Comparison of ENCODE assay signal across 23 cellular contexts in genomic region chr1:100624886-100625430, GRCh38.
DNase-seq lines count a peak whose midpoint lies in the region; ATAC-seq and TF ChIP-seq lines count a peak whose summit lies in the region.
"Had no signal": no experiment of that assay in that cellular context is flagged by ENCODE, and none has a peak within 500 bp of the region (broad histone marks: within the 10 kb centered on the region; RNA-seq: fewer than 3 reads in every experiment).

No MANE protein-coding gene starts in this region.

- no peak overlapping the region for H3K4me3 Mint-ChIP-seq in activated naive CD8-positive, alpha-beta T cell treated with anti-CD3 and anti-CD28 coated beads, Interleukin-2, amount 10 ng/mL, durations not matched to agents 7 days and 5 days
- H3K4me3 Mint-ChIP-seq in activated naive CD8-positive, alpha-beta T cell treated with anti-CD3 and anti-CD28 coated beads, Interleukin-2, amount 50 U/mL, for 24 hours: no peak overlapping the region
- H3K4me3 Mint-ChIP-seq: activated CD8-positive, alpha-beta T cell treated with anti-CD3 and anti-CD28 coated beads, Interleukin-2, amount 10 ng/mL, durations not matched to agents 7 days and 5 days; B cell; H9; stimulated activated naive CD8-positive, alpha-beta T cell treated with anti-CD3 and anti-CD28 coated beads, Interleukin-15, amount 100 ng/mL, for 72 hours had no signal

- no peaks in the 10 kb centered on the region for H3K27me3 Mint-ChIP-seq in activated naive CD8-positive, alpha-beta T cell treated with anti-CD3 and anti-CD28 coated beads, Interleukin-2, amount 10 ng/mL, durations not matched to agents 7 days and 5 days
- peaks cover 5% of the 10 kb centered on the region for H3K27me3 Mint-ChIP-seq in activated naive CD8-positive, alpha-beta T cell treated with anti-CD3 and anti-CD28 coated beads, Interleukin-2, amount 50 U/mL, for 24 hours
- H3K27me3 Mint-ChIP-seq: stimulated activated naive CD8-positive, alpha-beta T cell treated with anti-CD3 and anti-CD28 coated beads, Interleukin-15, amount 100 ng/mL, for 72 hours had no signal

- H3K4me1 Mint-ChIP-seq in activated naive CD8-positive, alpha-beta T cell treated with anti-CD3 and anti-CD28 coated beads, Interleukin-2, amount 10 ng/mL, durations not matched to agents 7 days and 5 days: peaks cover 13% of the 10 kb centered on the region
- H3K4me1 Mint-ChIP-seq in activated naive CD8-positive, alpha-beta T cell treated with anti-CD3 and anti-CD28 coated beads, Interleukin-2, amount 50 U/mL, for 24 hours: peaks cover 25% of the 10 kb centered on the region
- H3K4me1 Mint-ChIP-seq: B cell had no signal

- H3K27ac Mint-ChIP-seq in activated naive CD8-positive, alpha-beta T cell treated with anti-CD3 and anti-CD28 coated beads, Interleukin-2, amount 10 ng/mL, durations not matched to agents 7 days and 5 days: peak overlapping the region; percentile 8
- H3K27ac Mint-ChIP-seq in activated naive CD8-positive, alpha-beta T cell treated with anti-CD3 and anti-CD28 coated beads, Interleukin-2, amount 50 U/mL, for 24 hours: no peak overlapping the region
- H3K27ac Mint-ChIP-seq: activated CD8-positive, alpha-beta T cell treated with anti-CD3 and anti-CD28 coated beads, Interleukin-2, amount 10 ng/mL, durations not matched to agents 7 days and 5 days; B cell; H9; stimulated activated naive CD8-positive, alpha-beta T cell treated with anti-CD3 and anti-CD28 coated beads, Interleukin-15, amount 100 ng/mL, for 72 hours had no signal

- peaks cover 3% of the 10 kb centered on the region for H3K36me3 Mint-ChIP-seq in activated naive CD8-positive, alpha-beta T cell treated with anti-CD3 and anti-CD28 coated beads, Interleukin-2, amount 10 ng/mL, durations not matched to agents 7 days and 5 days
- H3K36me3 Mint-ChIP-seq in activated naive CD8-positive, alpha-beta T cell treated with anti-CD3 and anti-CD28 coated beads, Interleukin-2, amount 50 U/mL, for 24 hours (ENCODE audit: low read depth): no peaks in the 10 kb centered on the region

- POLR2A ChIA-PET in activated naive CD8-positive, alpha-beta T cell treated with anti-CD3 and anti-CD28 coated beads, Interleukin-2, amount 10 ng/mL, durations not matched to agents 7 days and 5 days (lab: Charles Lee): no interaction called here

- ATAC-seq in activated naive CD8-positive, alpha-beta T cell treated with anti-CD3 and anti-CD28 coated beads, Interleukin-2, amount 10 ng/mL, durations not matched to agents 7 days and 5 days (ENCODE audit: low read depth): no peak
- no peak for ATAC-seq in activated naive CD8-positive, alpha-beta T cell treated with anti-CD3 and anti-CD28 coated beads, Interleukin-2, amount 50 U/mL, for 24 hours
- ATAC-seq in HG02870 (IDR thresholded peaks at IDR 0.05; ENCODE audit: unreplicated experiment) (no peak), GM18907 (IDR thresholded peaks at IDR 0.05; ENCODE audit: unreplicated experiment) (no peak), GM18873 (IDR thresholded peaks at IDR 0.05; ENCODE audit: low FRiP score, unreplicated experiment) (no peak)
- ATAC-seq: activated CD8-positive, alpha-beta T cell treated with anti-CD3 and anti-CD28 coated beads, Interleukin-2, amount 10 ng/mL, durations not matched to agents 7 days and 5 days; stimulated activated naive CD8-positive, alpha-beta T cell treated with anti-CD3 and anti-CD28 coated beads, Interleukin-15, amount 100 ng/mL, for 72 hours had no signal

- in situ Hi-C loops in astrocyte of the spinal cord (cut with HindIII; ENCODE audit: low sequenced_read_pairs): no loop called here

- H3K9me3 Mint-ChIP-seq in activated naive CD8-positive, alpha-beta T cell treated with anti-CD3 and anti-CD28 coated beads, Interleukin-2, amount 10 ng/mL, durations not matched to agents 7 days and 5 days: peaks cover 2% of the 10 kb centered on the region
- no peaks in the 10 kb centered on the region for H3K9me3 Mint-ChIP-seq in activated naive CD8-positive, alpha-beta T cell treated with anti-CD3 and anti-CD28 coated beads, Interleukin-2, amount 50 U/mL, for 24 hours
- H3K9me3 Mint-ChIP-seq: H9; stimulated activated naive CD8-positive, alpha-beta T cell treated with anti-CD3 and anti-CD28 coated beads, Interleukin-15, amount 100 ng/mL, for 72 hours had no signal

- no peak for TF ChIP-seq CTCF in astrocyte of the spinal cord (IDR thresholded peaks at IDR 0.05; ENCODE audit: low read depth, low read length)

- H3K4me3 ChIP-seq in astrocyte of the spinal cord (ENCODE audit: low read depth, low read length): no peak overlapping the region
- H3K4me3 ChIP-seq: tibial artery had no signal

- no peak for DNase-seq in activated naive CD8-positive, alpha-beta T cell treated with anti-CD3 and anti-CD28 coated beads, Interleukin-2, amount 10 ng/mL, durations not matched to agents 7 days and 5 days
- DNase-seq in activated naive CD8-positive, alpha-beta T cell treated with anti-CD3 and anti-CD28 coated beads, Interleukin-2, amount 50 U/mL, for 24 hours: no peak
- DNase-seq in astrocyte of the spinal cord (ENCODE audit: low read depth, low spot score) (peak; percentile 50), iris pigment epithelial cell (ENCODE audit: low read depth) (peak; percentile 80)
- no peak for DNase-seq in activated CD4-positive, alpha-beta T cell treated with anti-CD3 and anti-CD28 coated beads, Interleukin-2, amount 50 U/mL, for 4 hours
- DNase-seq: 8988T; activated CD4-positive, CD25-positive, alpha-beta regulatory T cell treated with anti-CD3 and anti-CD28 coated beads, Interleukin-2, amount 50 U/mL, for 72 hours; activated CD8-positive, alpha-beta T cell treated with anti-CD3 and anti-CD28 coated beads, Interleukin-2, amount 10 ng/mL, durations not matched to agents 7 days and 5 days; activated gamma-delta T cell; Calu3; foreskin melanocyte; H9; NCI-H2171 treated with DMSO at 0.1 percent for 48 hours; NCI-H774; nucleus accumbens; Right ventricle myocardium superior; stimulated activated CD4-positive, alpha-beta T cell treated with anti-CD3 and anti-CD28 coated beads, Interleukin-4, amount 100 ng/mL, for 4 hours; stimulated activated naive CD8-positive, alpha-beta T cell treated with anti-CD3 and anti-CD28 coated beads, Interleukin-15, amount 100 ng/mL, for 72 hours; tibial artery had no signal

Comparison
In these comparisons a context has a peak if more than half of its experiments do, and no peak if none do; other contexts are left out.
1. DNase-seq: peak in astrocyte of the spinal cord (single experiment) and iris pigment epithelial cell (single experiment); none in activated naive CD8-positive, alpha-beta T cell treated with anti-CD3 and anti-CD28 coated beads, Interleukin-2, amount 10 ng/mL, durations not matched to agents 7 days and 5 days (single experiment), activated naive CD8-positive, alpha-beta T cell treated with anti-CD3 and anti-CD28 coated beads, Interleukin-2, amount 50 U/mL, for 24 hours (single experiment) and activated CD4-positive, alpha-beta T cell treated with anti-CD3 and anti-CD28 coated beads, Interleukin-2, amount 50 U/mL, for 4 hours (0 of 2).